9 cellular contexts compared by ENCODE assay signal in genomic region chr11:123174196-123175183, GRCh38. TPM values are rescaled to one million over a fixed set of nuclear protein-coding genes. Genes with fewer than 3 reads are reported as not detected.
DNase-seq lines count a peak whose midpoint lies in the region; ATAC-seq, FAIRE-seq and TF ChIP-seq lines count a peak whose summit lies in the region.
"Had no signal": no experiment of that assay in that cellular context is flagged by ENCODE, and none has a peak within 500 bp of the region (broad histone marks: within the 10 kb centered on the region; RNA-seq: fewer than 3 reads in every experiment).

No MANE protein-coding gene starts in this region.

- H3K27me3 ChIP-seq in HL-60 (ENCODE audit: insufficient read depth, poor library complexity, severe bottlenecking) (no peaks in the 10 kb centered on the region), subcutaneous abdominal adipose tissue (ENCODE audit: control insufficient read depth in 5 of 5, insufficient read depth in 4 of 5, low read length in 5 of 5) (no peaks in the 10 kb centered on the region)

- H3K9me3 ChIP-seq in kidney (ENCODE audit: control insufficient read depth in 1 of 2, low read length in 2 of 2) (no peaks in the 10 kb centered on the region), subcutaneous abdominal adipose tissue (ENCODE audit: control insufficient read depth in 5 of 5, low read length in 5 of 5) (no peaks in the 10 kb centered on the region)

- no peak for TF ChIP-seq CTCF in HL-60 (IDR thresholded peaks at IDR 0.05; ENCODE audit: insufficient read depth, low read length)
- no peak for TF ChIP-seq CTCF in astrocyte of the spinal cord (IDR thresholded peaks at IDR 0.05; ENCODE audit: low read depth, low read length)
- no peak for TF ChIP-seq CTCF in kidney (IDR thresholded peaks at IDR 0.05; ENCODE audit: borderline replicate concordance, extremely low read depth, insufficient read depth)

- intact Hi-C loops in kidney (cut with DNase I) = no loop called here

- H3K4me1 ChIP-seq in kidney (ENCODE audit: control insufficient read depth in 1 of 2, insufficient read depth in 1 of 2, low read depth in 1 of 2, low read length in 2 of 2) = peaks cover 0 to 2% of the 10 kb centered on the region in 2 donors
- peaks cover 3 to 59% (median 43%) of the 10 kb centered on the region in 5 donors for H3K4me1 ChIP-seq in subcutaneous abdominal adipose tissue (ENCODE audit: control insufficient read depth in 5 of 5, insufficient read depth in 5 of 5, low read length in 5 of 5)

- in situ Hi-C loops in astrocyte of the spinal cord (cut with HindIII; ENCODE audit: low sequenced_read_pairs) = no loop called here

- ATAC-seq in HG03039 (IDR thresholded peaks at IDR 0.05; ENCODE audit: unreplicated experiment) = no peak

- no peak for FAIRE-seq in kidney (lab: Jason Lieb, UNC)

- no peak overlapping the region for H3K4me3 ChIP-seq in HL-60 (replicated peaks; ENCODE audit: insufficient read depth, low read length)
- H3K4me3 ChIP-seq in astrocyte of the spinal cord (ENCODE audit: low read depth, low read length) = no peak overlapping the region
- no peak overlapping the region for H3K4me3 ChIP-seq in kidney (ENCODE audit: low read length in 2 of 2)
- H3K4me3 ChIP-seq in subcutaneous abdominal adipose tissue (ENCODE audit: low read depth in 1 of 5, low read length in 5 of 5) = no peak overlapping the region

- H3K27ac ChIP-seq in HL-60 (replicated peaks) (0 out of 2 replicates have a peak overlapping the region, but pooled peaks have one; percentile 16), kidney (ENCODE audit: low read depth in 2 of 2, low read length in 2 of 2) (no peak overlapping the region), subcutaneous abdominal adipose tissue (ENCODE audit: low read depth, low read length) (peak overlapping the region; percentile 84)

- peak; percentile 12 to 68 for DNase-seq in HL-60 (ENCODE audit: low read depth in 1 of 2, low spot score in 1 of 2)
- peak; percentile 92 for DNase-seq in astrocyte of the spinal cord (ENCODE audit: low read depth, low spot score)
- peak; percentile 74 for DNase-seq in kidney
- no peak for DNase-seq in GDM1 (lab: John Stamatoyannopoulos, UW)
- no peak for DNase-seq in NCI-H1694 treated with DMSO at 0.1 percent for 48 hours (lab: John Stamatoyannopoulos, UW)
- DNase-seq in stimulated activated naive CD4-positive, alpha-beta T cell treated with Interleukin-2 at 50 U/mL for 16 hours (lab: John Stamatoyannopoulos, UW) = no peak
- DNase-seq: cortex of kidney had no signal

- H3K36me3 ChIP-seq in kidney (ENCODE audit: control insufficient read depth in 1 of 2, insufficient read depth in 2 of 2, low read length in 2 of 2) = no peaks in the 10 kb centered on the region
- H3K36me3 ChIP-seq in subcutaneous abdominal adipose tissue (ENCODE audit: control insufficient read depth in 5 of 5, insufficient read depth in 5 of 5, low read length in 5 of 5) = peaks cover 0 to 3% (median 0%) of the 10 kb centered on the region in 5 donors

- H3K9ac ChIP-seq in kidney (ENCODE audit: low read length in 2 of 2) (no peak overlapping the region), subcutaneous abdominal adipose tissue (ENCODE audit: low read length in 5 of 5) (peak overlapping the region in 2 of 5 donors; percentile 43 to 73)

RNA-seq across cellular contexts. Expression of gene CLMP, which starts 20.6 kb away (rescaled TPM):
- total RNA-seq in kidney = 6.8 TPM
- polyA plus RNA-seq in kidney (ENCODE audit: insufficient read depth, low read depth, low replicate concordance) = 1.2 TPM

Comparison
In these comparisons a context has a peak if more than half of its experiments do, and no peak if none do; other contexts are left out.
1. DNase-seq: peak in HL-60 (2 of 2), astrocyte of the spinal cord (single experiment) and kidney (single experiment); none in GDM1 (single experiment), NCI-H1694 treated with DMSO at 0.1 percent for 48 hours (single experiment) and stimulated activated naive CD4-positive, alpha-beta T cell treated with Interleukin-2 at 50 U/mL for 16 hours (single experiment).
2. H3K27ac ChIP-seq: peak in HL-60 (single experiment) and subcutaneous abdominal adipose tissue (single experiment); none in kidney (0 of 2).